In the genomic region with DNA sequence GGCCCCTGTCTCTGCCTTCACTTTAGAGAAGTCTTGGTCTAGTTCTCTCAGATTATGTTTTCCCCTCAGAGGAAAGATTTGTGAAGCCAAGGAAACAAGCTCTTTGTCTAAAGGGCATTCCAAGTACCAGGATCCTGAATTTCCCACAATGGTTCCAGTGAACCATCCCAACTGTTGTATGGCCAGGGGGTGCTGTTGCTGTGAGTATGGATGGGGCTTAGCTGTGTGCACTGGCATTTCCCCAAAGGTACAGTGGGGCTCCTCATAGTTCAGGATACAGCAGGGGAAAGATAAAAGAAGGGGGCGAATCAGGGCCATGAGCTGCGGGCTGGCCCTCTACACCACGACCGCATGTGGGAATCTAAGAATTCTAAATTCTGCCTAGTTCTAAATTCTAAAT, we compare ENCODE assay signal across 31 cellular contexts.
"Had no signal": no experiment of that assay in that cellular context is flagged by ENCODE, and none has a peak within 500 bp of the region (broad histone marks: within the 10 kb centered on the region; RNA-seq: fewer than 3 reads in every experiment).

No MANE protein-coding gene starts in this region.

- H3K4me2 ChIP-seq: SK-N-SH had no signal

- H3K4me1 Mint-ChIP-seq: activated CD4-positive, alpha-beta T cell treated with anti-CD3 and anti-CD28 coated beads for 36 hours; brain; central memory CD8-positive, alpha-beta T cell had no signal

- H3K9me3 Mint-ChIP-seq: activated T-helper 1 cell treated with anti-CD3 and anti-CD28 coated beads, Interleukin-12 subunit alpha, Interleukin-12 subunit beta, Interleukin-2, Interleukin-4 antibody, amounts not matched to agents 30 ng/mL and 10 ng/mL and 1 ng/mL, durations not matched to agents 14 hours and 24 hours and 36 hours had no signal

- H3K36me3 Mint-ChIP-seq: activated naive CD8-positive, alpha-beta T cell; brain had no signal

- H3K27ac Mint-ChIP-seq: activated CD4-positive, alpha-beta T cell treated with anti-CD3 and anti-CD28 coated beads for 36 hours; activated CD8-positive, alpha-beta T cell treated with anti-CD3 and anti-CD28 coated beads, Interleukin-2, amount 10 ng/mL, durations not matched to agents 7 days and 5 days; activated naive CD8-positive, alpha-beta T cell; activated T-cell treated with anti-CD3 and anti-CD28 coated beads, Interleukin-2, amount 50 U/mL, for 24 hours; activated T-helper 1 cell treated with anti-CD3 and anti-CD28 coated beads, Interleukin-12 subunit alpha, Interleukin-12 subunit beta, Interleukin-2, Interleukin-4 antibody, amounts not matched to agents 30 ng/mL and 10 ng/mL and 1 ng/mL, durations not matched to agents 14 hours and 24 hours and 36 hours; brain had no signal

- H3K27me3 Mint-ChIP-seq: activated CD4-positive, alpha-beta T cell treated with anti-CD3 and anti-CD28 coated beads for 36 hours; activated T-cell treated with anti-CD3 and anti-CD28 coated beads, Interleukin-2, amount 50 U/mL, for 24 hours; central memory CD8-positive, alpha-beta T cell had no signal

- H3K4me3 Mint-ChIP-seq: activated CD4-positive, alpha-beta T cell treated with anti-CD3 and anti-CD28 coated beads for 36 hours; activated CD8-positive, alpha-beta T cell treated with anti-CD3 and anti-CD28 coated beads, Interleukin-2, amount 10 ng/mL, durations not matched to agents 7 days and 5 days; activated naive CD8-positive, alpha-beta T cell; activated T-cell treated with anti-CD3 and anti-CD28 coated beads, Interleukin-2, amount 50 U/mL, for 24 hours; activated T-helper 1 cell treated with anti-CD3 and anti-CD28 coated beads, Interleukin-12 subunit alpha, Interleukin-12 subunit beta, Interleukin-2, Interleukin-4 antibody, amounts not matched to agents 30 ng/mL and 10 ng/mL and 1 ng/mL, durations not matched to agents 14 hours and 24 hours and 36 hours; brain; central memory CD8-positive, alpha-beta T cell had no signal

- ATAC-seq: activated CD4-positive, alpha-beta T cell treated with anti-CD3 and anti-CD28 coated beads for 36 hours; activated CD8-positive, alpha-beta T cell treated with anti-CD3 and anti-CD28 coated beads, Interleukin-2, amount 10 ng/mL, durations not matched to agents 7 days and 5 days; Panc1; Right ventricle myocardium inferior had no signal

- H3K27ac ChIP-seq: VCaP had no signal

- DNase-seq: activated CD4-positive, alpha-beta T cell treated with anti-CD3 and anti-CD28 coated beads for 36 hours; activated CD4-positive, alpha-beta T cell treated with anti-CD3 and anti-CD28 coated beads, Interleukin-2, amount 50 U/mL, for 4 hours; activated CD8-positive, alpha-beta memory T cell treated with anti-CD3 and anti-CD28 coated beads, Interleukin-2, amount 50 U/mL, for 48 hours; activated CD8-positive, alpha-beta T cell treated with anti-CD3 and anti-CD28 coated beads, Interleukin-2, amount 10 ng/mL, durations not matched to agents 7 days and 5 days; activated effector memory CD4-positive, alpha-beta T cell treated with Interleukin-2 at 50 U/mL for 16 hours; activated naive CD4-positive, alpha-beta T cell; activated T-cell treated with anti-CD3 and anti-CD28 coated beads, Interleukin-2, amount 50 U/mL, for 24 hours; amygdala; Karpas-422; MM.1S; NCI-H1105; NCI-H1436; NCI-H187; NCI-H2081 treated with DMSO at 0.1 percent for 48 hours; NCI-H2171; NCI-H2227 treated with DMSO at 0.1 percent for 48 hours; NCI-H446 treated with DMSO at 0.1 percent for 48 hours; NCI-H524 treated with DMSO at 0.1 percent for 48 hours; NCI-H774; NK-92 treated with Interleukin-12 subunit alpha and Interleukin-12 subunit beta, amount 100 ng/mL, for 24 hours; OCI-M1; RPMI8226; SK-N-SH; T-helper 1 cell had no signal

- H3K9ac ChIP-seq: SK-N-SH had no signal

- H3K9me3 ChIP-seq: SK-N-SH had no signal
